Comparison of ENCODE assay signal across 27 cellular contexts in the genomic region with DNA sequence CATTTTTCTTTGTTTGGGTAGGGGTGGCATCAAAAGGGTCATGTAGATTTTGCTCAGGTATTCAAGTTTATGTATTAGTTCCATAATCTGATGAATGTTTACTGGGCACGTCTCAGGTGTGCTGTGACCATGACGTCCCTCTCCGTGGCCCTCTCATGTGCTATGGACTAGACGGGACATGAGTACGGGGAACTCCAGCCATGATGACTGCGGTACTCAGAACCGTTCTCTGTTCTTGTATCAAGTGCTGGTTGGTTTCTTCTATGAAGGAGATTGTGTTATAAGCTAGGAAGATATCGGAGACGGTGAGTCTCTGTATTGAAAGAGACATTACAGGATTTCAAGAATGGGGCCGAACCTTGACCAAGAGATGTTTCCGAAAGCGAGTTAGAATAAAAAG.
DNase-seq lines count a peak whose midpoint lies in the region; TF ChIP-seq lines count a peak whose summit lies in the region.
"Had no signal": no experiment of that assay in that cellular context is flagged by ENCODE, and none has a peak within 500 bp of the region (broad histone marks: within the 10 kb centered on the region; RNA-seq: fewer than 3 reads in every experiment).

No MANE protein-coding gene starts in this region.

- peak; percentile 90 for DNase-seq in esophagus muscularis mucosa (ENCODE audit: extremely low spot score)
- no peak for DNase-seq in NCI-H1105 treated with DMSO at 0.1 percent for 48 hours (lab: John Stamatoyannopoulos, UW)
- DNase-seq: 8988T; ACHN; AML-193; BE2C; C1 segment of cervical spinal cord; Caco-2; Calu3; CD4-positive, alpha-beta memory T cell; CD4-positive, alpha-beta T cell; CD4-positive, CD25-positive, alpha-beta regulatory T cell; CD8-positive, alpha-beta memory T cell; CD8-positive, alpha-beta T cell; COR-L47; DMS 273 treated with DMSO at 0.1 percent for 48 hours; DMS153; DMS53; DMS79; DMS79 treated with DMSO at 0.1 percent for 48 hours; DND-41; EL had no signal

- H3K27me3 ChIP-seq in esophagus muscularis mucosa: peaks cover 0 to 4% (median 0%) of the 10 kb centered on the region in 4 donors
- H3K27me3 ChIP-seq: BE2C; BLaER1; BLaER1 treated with 17β-estradiol and CSF1 and Interleukin-3, amounts not matched to agents 10 nM and 100 nM had no signal

- TF ChIP-seq POLR2A in esophagus muscularis mucosa (IDR thresholded peaks at IDR 0.05; ENCODE audit: low read depth): no peak

- H3K36me3 ChIP-seq in esophagus muscularis mucosa: no peaks in the 10 kb centered on the region
- H3K36me3 ChIP-seq: BE2C; BLaER1; BLaER1 treated with 17β-estradiol and CSF1 and Interleukin-3, amounts not matched to agents 10 nM and 100 nM had no signal

- H3K27ac ChIP-seq in esophagus muscularis mucosa (replicated peaks in 1 of 4): no peak overlapping the region
- H3K27ac ChIP-seq: 22Rv1; A549; BLaER1; BLaER1 treated with 17β-estradiol and CSF1 and Interleukin-3, amounts not matched to agents 10 nM and 100 nM; C4-2B had no signal

- H3K9me3 ChIP-seq in esophagus muscularis mucosa: peaks cover 0 to 10% (median 3%) of the 10 kb centered on the region in 4 donors
- H3K9me3 ChIP-seq: A549, BE2C had no signal

- intact Hi-C loops in esophagus muscularis mucosa (cut with DNase I): no loop called here

- TF ChIP-seq EP300 in esophagus muscularis mucosa (IDR thresholded peaks at IDR 0.05): no peak

- no peak overlapping the region for H3K4me3 ChIP-seq in esophagus muscularis mucosa
- H3K4me3 ChIP-seq: A549; BLaER1; BLaER1 treated with 17β-estradiol and CSF1 and Interleukin-3, amounts not matched to agents 10 nM and 100 nM had no signal

- no peak for TF ChIP-seq CTCF in esophagus muscularis mucosa (IDR thresholded peaks at IDR 0.05)

- 90% methylated on average over 12 of the region's 12 CpGs for WGBS in esophagus muscularis mucosa

- H3K4me1 ChIP-seq in esophagus muscularis mucosa: no peaks in the 10 kb centered on the region
- H3K4me1 ChIP-seq: A549, BE2C, Caco-2 had no signal
